In genomic region chr4:183100827-183101226, GRCh38 we compare ENCODE assay signal across 10 cellular contexts. TPM values are rescaled to one million over a fixed set of nuclear protein-coding genes. Genes with fewer than 3 reads are reported as not detected.
DNase-seq lines count a peak whose midpoint lies in the region; ATAC-seq and TF ChIP-seq lines count a peak whose summit lies in the region.
"Had no signal": no experiment of that assay in that cellular context is flagged by ENCODE, and none has a peak within 500 bp of the region (broad histone marks: within the 10 kb centered on the region; RNA-seq: fewer than 3 reads in every experiment).

No MANE protein-coding gene starts in this region.

- 0 out of 2 replicates have a peak, but pooled peaks cover 3% of the 10 kb centered on the region for H3K4me1 ChIP-seq in SJCRH30
- H3K4me1 ChIP-seq in hepatocyte (ENCODE audit: insufficient read depth), result peaks cover 11% of the 10 kb centered on the region

- WGBS in hepatocyte (ENCODE audit: low lambda C conversion rate, missing lambda C conversion rate), result 11% methylated on average over 6 of the region's 6 CpGs

- H3K9me2 ChIP-seq in hepatocyte (replicated peaks; ENCODE audit: insufficient read depth), result no peaks in the 10 kb centered on the region

- H3K27me3 ChIP-seq in SJCRH30 (no peaks in the 10 kb centered on the region), hepatocyte (no peaks in the 10 kb centered on the region)

- peaks cover 11% of the 10 kb centered on the region for H4K20me1 ChIP-seq in hepatocyte (ENCODE audit: insufficient read depth, poor library complexity, severe bottlenecking)

- H3K36me3 ChIP-seq in SJCRH30, result no peaks in the 10 kb centered on the region; the same call in 1 of the 2 replicates
- no peaks in the 10 kb centered on the region for H3K36me3 ChIP-seq in hepatocyte (replicated peaks; ENCODE audit: insufficient read depth, low read depth)

- H3K4me3 ChIP-seq in SJCRH30, result peak overlapping the region; percentile 87
- H3K4me3 ChIP-seq in hepatocyte, result peak overlapping the region; percentile 16
- peak overlapping the region; percentile 90 for H3K4me3 ChIP-seq in skeletal muscle cell (ENCODE audit: low read depth, low read length)

- H3K27ac ChIP-seq in SJCRH30 (no peak overlapping the region), hepatocyte (no peak overlapping the region)
- H3K27ac ChIP-seq: C4-2B had no signal

- H3K9me3 ChIP-seq in SJCRH30 (replicated peaks), result no peaks in the 10 kb centered on the region
- no peaks in the 10 kb centered on the region for H3K9me3 ChIP-seq in hepatocyte (ENCODE audit: low read depth)

- no peak for ATAC-seq in HG03342 (IDR thresholded peaks at IDR 0.05; ENCODE audit: unreplicated experiment)

- peaks cover 53% of the 10 kb centered on the region for H3K79me2 ChIP-seq in hepatocyte

- no peak for TF ChIP-seq CTCF in hepatocyte (IDR thresholded peaks at IDR 0.05; ENCODE audit: poor library complexity)

- no peak overlapping the region for H2AFZ ChIP-seq in hepatocyte

- peak overlapping the region; percentile 88 for H3K4me2 ChIP-seq in hepatocyte

- DNase-seq in NCI-H510A treated with DMSO at 0.1 percent for 48 hours (lab: John Stamatoyannopoulos, UW), result peak; percentile 48
- DNase-seq in NCI-H510A (lab: John Stamatoyannopoulos, UW), result no peak
- DNase-seq in SJCRH30, result no peak
- peak; percentile 47 for DNase-seq in hepatocyte (ENCODE audit: low spot score)
- DNase-seq in skeletal muscle cell (ENCODE audit: low read depth), result no peak
- DNase-seq in NCI-H2107 treated with DMSO at 0.1 percent for 48 hours (lab: John Stamatoyannopoulos, UW; ENCODE audit: unreplicated experiment), result no peak
- DNase-seq in GF-D8 (lab: John Stamatoyannopoulos, UW), result no peak
- DNase-seq: activated CD4-positive, CD25-positive, alpha-beta regulatory T cell treated with anti-CD3 and anti-CD28 coated beads, Interleukin-2, amount 50 U/mL, for 72 hours had no signal

RNA-seq across cellular contexts. Expression of gene WWC2, which starts 1.8 kb away (rescaled TPM):
- 23.3 and 23.7 TPM in 2 replicates for total RNA-seq in SJCRH30 (2014; rRNA removed; shearing (Covaris generic))
- 24.7 and 28.6 TPM in 2 replicates for total RNA-seq in hepatocyte
- 16.1 and 19.3 TPM in 2 replicates for polyA plus RNA-seq in hepatocyte

Comparison
In these comparisons a context has a peak if more than half of its experiments do, and no peak if none do; other contexts are left out.
1. DNase-seq: peak in NCI-H510A treated with DMSO at 0.1 percent for 48 hours (single experiment) and hepatocyte (single experiment); none in NCI-H510A (single experiment), SJCRH30 (0 of 2), skeletal muscle cell (single experiment), NCI-H2107 treated with DMSO at 0.1 percent for 48 hours (single experiment) and GF-D8 (single experiment).
2. H3K4me3 ChIP-seq: peak in every context shown above with its lines; median percentile 90 in skeletal muscle cell; 87 in SJCRH30; 16 in hepatocyte.